ENCODE assay signal across 1 cellular context in the genomic region with DNA sequence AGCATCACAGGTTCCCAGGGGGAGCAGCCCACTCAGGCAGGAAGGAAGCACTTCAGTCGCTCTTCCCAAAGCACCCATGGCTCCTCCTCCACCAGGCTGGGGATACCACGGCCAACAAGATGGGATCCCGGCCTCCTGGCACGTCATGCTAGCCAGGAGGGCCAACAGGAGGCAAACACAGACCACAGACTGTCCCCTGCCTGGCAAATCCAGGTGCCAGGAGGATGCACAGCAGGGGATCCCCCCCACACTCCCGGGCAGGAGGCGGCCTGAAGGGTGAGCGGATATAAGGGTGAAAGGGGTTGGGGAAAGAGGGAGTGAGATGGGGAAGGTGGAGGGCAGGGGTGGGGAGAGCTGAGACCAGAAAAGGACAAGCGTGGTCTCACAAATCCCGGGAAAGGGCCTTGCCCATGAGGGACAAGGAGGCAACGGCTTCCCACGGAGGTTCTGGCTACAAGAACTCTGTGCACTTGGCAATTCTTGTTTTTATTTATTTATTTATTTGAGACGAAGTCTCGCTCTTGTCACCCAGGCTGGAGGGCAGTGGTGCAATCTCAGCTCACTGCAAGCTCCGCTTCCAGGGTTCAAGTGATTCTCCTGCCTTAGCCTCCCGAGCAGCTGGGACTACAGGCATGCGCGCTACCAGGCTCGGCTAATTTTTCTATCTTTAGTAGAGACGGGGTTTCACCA.
TF ChIP-seq lines count a peak whose summit lies in the region.

No MANE protein-coding gene starts in this region.

TF ChIP-seq in H1, 55 proteins besides CTCF, POLR2A, EP300 and RAD21:
- TF ChIP-seq SRF (IDR thresholded peaks at IDR 0.05; ENCODE audit: low read depth, low read length): no peak
- TF ChIP-seq, protein P1, sequence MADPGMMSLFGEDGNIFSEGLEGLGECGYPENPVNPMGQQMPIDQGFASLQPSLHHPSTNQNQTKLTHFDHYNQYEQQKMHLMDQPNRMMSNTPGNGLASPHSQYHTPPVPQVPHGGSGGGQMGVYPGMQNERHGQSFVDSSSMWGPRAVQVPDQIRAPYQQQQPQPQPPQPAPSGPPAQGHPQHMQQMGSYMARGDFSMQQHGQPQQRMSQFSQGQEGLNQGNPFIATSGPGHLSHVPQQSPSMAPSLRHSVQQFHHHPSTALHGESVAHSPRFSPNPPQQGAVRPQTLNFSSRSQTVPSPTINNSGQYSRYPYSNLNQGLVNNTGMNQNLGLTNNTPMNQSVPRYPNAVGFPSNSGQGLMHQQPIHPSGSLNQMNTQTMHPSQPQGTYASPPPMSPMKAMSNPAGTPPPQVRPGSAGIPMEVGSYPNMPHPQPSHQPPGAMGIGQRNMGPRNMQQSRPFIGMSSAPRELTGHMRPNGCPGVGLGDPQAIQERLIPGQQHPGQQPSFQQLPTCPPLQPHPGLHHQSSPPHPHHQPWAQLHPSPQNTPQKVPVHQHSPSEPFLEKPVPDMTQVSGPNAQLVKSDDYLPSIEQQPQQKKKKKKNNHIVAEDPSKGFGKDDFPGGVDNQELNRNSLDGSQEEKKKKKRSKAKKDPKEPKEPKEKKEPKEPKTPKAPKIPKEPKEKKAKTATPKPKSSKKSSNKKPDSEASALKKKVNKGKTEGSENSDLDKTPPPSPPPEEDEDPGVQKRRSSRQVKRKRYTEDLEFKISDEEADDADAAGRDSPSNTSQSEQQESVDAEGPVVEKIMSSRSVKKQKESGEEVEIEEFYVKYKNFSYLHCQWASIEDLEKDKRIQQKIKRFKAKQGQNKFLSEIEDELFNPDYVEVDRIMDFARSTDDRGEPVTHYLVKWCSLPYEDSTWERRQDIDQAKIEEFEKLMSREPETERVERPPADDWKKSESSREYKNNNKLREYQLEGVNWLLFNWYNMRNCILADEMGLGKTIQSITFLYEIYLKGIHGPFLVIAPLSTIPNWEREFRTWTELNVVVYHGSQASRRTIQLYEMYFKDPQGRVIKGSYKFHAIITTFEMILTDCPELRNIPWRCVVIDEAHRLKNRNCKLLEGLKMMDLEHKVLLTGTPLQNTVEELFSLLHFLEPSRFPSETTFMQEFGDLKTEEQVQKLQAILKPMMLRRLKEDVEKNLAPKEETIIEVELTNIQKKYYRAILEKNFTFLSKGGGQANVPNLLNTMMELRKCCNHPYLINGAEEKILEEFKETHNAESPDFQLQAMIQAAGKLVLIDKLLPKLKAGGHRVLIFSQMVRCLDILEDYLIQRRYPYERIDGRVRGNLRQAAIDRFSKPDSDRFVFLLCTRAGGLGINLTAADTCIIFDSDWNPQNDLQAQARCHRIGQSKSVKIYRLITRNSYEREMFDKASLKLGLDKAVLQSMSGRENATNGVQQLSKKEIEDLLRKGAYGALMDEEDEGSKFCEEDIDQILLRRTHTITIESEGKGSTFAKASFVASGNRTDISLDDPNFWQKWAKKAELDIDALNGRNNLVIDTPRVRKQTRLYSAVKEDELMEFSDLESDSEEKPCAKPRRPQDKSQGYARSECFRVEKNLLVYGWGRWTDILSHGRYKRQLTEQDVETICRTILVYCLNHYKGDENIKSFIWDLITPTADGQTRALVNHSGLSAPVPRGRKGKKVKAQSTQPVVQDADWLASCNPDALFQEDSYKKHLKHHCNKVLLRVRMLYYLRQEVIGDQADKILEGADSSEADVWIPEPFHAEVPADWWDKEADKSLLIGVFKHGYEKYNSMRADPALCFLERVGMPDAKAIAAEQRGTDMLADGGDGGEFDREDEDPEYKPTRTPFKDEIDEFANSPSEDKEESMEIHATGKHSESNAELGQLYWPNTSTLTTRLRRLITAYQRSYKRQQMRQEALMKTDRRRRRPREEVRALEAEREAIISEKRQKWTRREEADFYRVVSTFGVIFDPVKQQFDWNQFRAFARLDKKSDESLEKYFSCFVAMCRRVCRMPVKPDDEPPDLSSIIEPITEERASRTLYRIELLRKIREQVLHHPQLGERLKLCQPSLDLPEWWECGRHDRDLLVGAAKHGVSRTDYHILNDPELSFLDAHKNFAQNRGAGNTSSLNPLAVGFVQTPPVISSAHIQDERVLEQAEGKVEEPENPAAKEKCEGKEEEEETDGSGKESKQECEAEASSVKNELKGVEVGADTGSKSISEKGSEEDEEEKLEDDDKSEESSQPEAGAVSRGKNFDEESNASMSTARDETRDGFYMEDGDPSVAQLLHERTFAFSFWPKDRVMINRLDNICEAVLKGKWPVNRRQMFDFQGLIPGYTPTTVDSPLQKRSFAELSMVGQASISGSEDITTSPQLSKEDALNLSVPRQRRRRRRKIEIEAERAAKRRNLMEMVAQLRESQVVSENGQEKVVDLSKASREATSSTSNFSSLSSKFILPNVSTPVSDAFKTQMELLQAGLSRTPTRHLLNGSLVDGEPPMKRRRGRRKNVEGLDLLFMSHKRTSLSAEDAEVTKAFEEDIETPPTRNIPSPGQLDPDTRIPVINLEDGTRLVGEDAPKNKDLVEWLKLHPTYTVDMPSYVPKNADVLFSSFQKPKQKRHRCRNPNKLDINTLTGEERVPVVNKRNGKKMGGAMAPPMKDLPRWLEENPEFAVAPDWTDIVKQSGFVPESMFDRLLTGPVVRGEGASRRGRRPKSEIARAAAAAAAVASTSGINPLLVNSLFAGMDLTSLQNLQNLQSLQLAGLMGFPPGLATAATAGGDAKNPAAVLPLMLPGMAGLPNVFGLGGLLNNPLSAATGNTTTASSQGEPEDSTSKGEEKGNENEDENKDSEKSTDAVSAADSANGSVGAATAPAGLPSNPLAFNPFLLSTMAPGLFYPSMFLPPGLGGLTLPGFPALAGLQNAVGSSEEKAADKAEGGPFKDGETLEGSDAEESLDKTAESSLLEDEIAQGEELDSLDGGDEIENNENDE (IDR thresholded peaks at IDR 0.05; ENCODE audit: insufficient replicate concordance, low read length): no peak
- TF ChIP-seq SUZ12 (IDR thresholded peaks at IDR 0.05; ENCODE audit: low read length): no peak
- no peak for TF ChIP-seq POLR2AphosphoS5 (IDR thresholded peaks at IDR 0.05; ENCODE audit: low read depth, low read length)
- TF ChIP-seq GABPA (IDR thresholded peaks at IDR 0.05; ENCODE audit: borderline replicate concordance, insufficient read depth, low read length): no peak
- no peak for TF ChIP-seq CHD2 (IDR thresholded peaks at IDR 0.05; ENCODE audit: low read length)
- TF ChIP-seq BCL11A (IDR thresholded peaks at IDR 0.05; ENCODE audit: low read depth in 2 of 2, low read length in 2 of 2): no peak
- TF ChIP-seq CBX8 (IDR thresholded peaks at IDR 0.05; ENCODE audit: borderline replicate concordance, low read depth, low read length): no peak
- TF ChIP-seq CEBPB (IDR thresholded peaks at IDR 0.05; ENCODE audit: low read depth, low read length): no peak
- no peak for TF ChIP-seq KDM4A (IDR thresholded peaks at IDR 0.05; ENCODE audit: low read depth, low read length, severe bottlenecking)
- no peak for TF ChIP-seq HDAC6 (IDR thresholded peaks at IDR 0.05; ENCODE audit: low read depth, low read length)
